In genomic region chr14:50813544-50813863, GRCh38 we compare ENCODE assay signal across 12 cellular contexts. TPM values are rescaled to one million over a fixed set of nuclear protein-coding genes. Genes with fewer than 3 reads are reported as not detected.
DNase-seq lines count a peak whose midpoint lies in the region; ATAC-seq and TF ChIP-seq lines count a peak whose summit lies in the region.
"Had no signal": no experiment of that assay in that cellular context is flagged by ENCODE, and none has a peak within 500 bp of the region (broad histone marks: within the 10 kb centered on the region; RNA-seq: fewer than 3 reads in every experiment).

No MANE protein-coding gene starts in this region.

- 82% methylated on average over 2 of the region's 2 CpGs for WGBS in hepatocyte (ENCODE audit: low lambda C conversion rate, missing lambda C conversion rate)
- 71 to 78% methylated on average over 2 of the region's 2 CpGs for WGBS in thyroid gland, 2 donors

- H3K27ac ChIP-seq in hepatocyte (no peak overlapping the region), thyroid gland (no peak overlapping the region)
- H3K27ac ChIP-seq: parathyroid adenoma had no signal

- H3K36me3 ChIP-seq in hepatocyte (replicated peaks; ENCODE audit: insufficient read depth, low read depth) (no peaks in the 10 kb centered on the region), thyroid gland (no peaks in the 10 kb centered on the region)

- H3K4me1 Mint-ChIP-seq in activated T-cell treated with anti-CD3 and anti-CD28 coated beads, Interleukin-2, amount 50 U/mL, for 4 hours (ENCODE audit: low read depth), result peaks cover 56% of the 10 kb centered on the region
- peaks cover 33% of the 10 kb centered on the region for H3K4me1 Mint-ChIP-seq in activated T-helper 1 cell treated with anti-CD3 and anti-CD28 coated beads, Interleukin-12 subunit alpha, Interleukin-12 subunit beta, Interleukin-2, Interleukin-4 antibody, amounts not matched to agents 30 ng/mL and 10 ng/mL and 1 ng/mL, durations not matched to agents 14 hours and 24 hours and 36 hours (ENCODE audit: low read depth)

- H3K4me3 ChIP-seq in hepatocyte (no peak overlapping the region), thyroid gland (replicated peaks in 1 of 3) (no peak overlapping the region)

- H4K20me1 ChIP-seq in hepatocyte (ENCODE audit: insufficient read depth, poor library complexity, severe bottlenecking), result no peaks in the 10 kb centered on the region

- H3K9me3 Mint-ChIP-seq in activated T-cell treated with anti-CD3 and anti-CD28 coated beads, Interleukin-2, amount 50 U/mL, for 4 hours, result peaks cover 6% of the 10 kb centered on the region
- peaks cover 8% of the 10 kb centered on the region for H3K9me3 Mint-ChIP-seq in activated T-helper 1 cell treated with anti-CD3 and anti-CD28 coated beads, Interleukin-12 subunit alpha, Interleukin-12 subunit beta, Interleukin-2, Interleukin-4 antibody, amounts not matched to agents 30 ng/mL and 10 ng/mL and 1 ng/mL, durations not matched to agents 14 hours and 24 hours and 36 hours

- H3K4me1 ChIP-seq in hepatocyte (ENCODE audit: insufficient read depth) (no peaks in the 10 kb centered on the region), thyroid gland (no peaks in the 10 kb centered on the region)
- H3K4me1 ChIP-seq: parathyroid adenoma had no signal

- H3K36me3 Mint-ChIP-seq in activated T-cell treated with anti-CD3 and anti-CD28 coated beads, Interleukin-2, amount 50 U/mL, for 4 hours (ENCODE audit: insufficient read depth), result peaks cover 14% of the 10 kb centered on the region
- H3K36me3 Mint-ChIP-seq in activated T-helper 1 cell treated with anti-CD3 and anti-CD28 coated beads, Interleukin-12 subunit alpha, Interleukin-12 subunit beta, Interleukin-2, Interleukin-4 antibody, amounts not matched to agents 30 ng/mL and 10 ng/mL and 1 ng/mL, durations not matched to agents 14 hours and 24 hours and 36 hours (ENCODE audit: low read depth), result peaks cover 14% of the 10 kb centered on the region

- peak; percentile 62 to 78 for ATAC-seq in activated T-cell treated with anti-CD3 and anti-CD28 coated beads, Interleukin-2, amount 50 U/mL, for 4 hours
- ATAC-seq in HG03354 (IDR thresholded peaks at IDR 0.05; ENCODE audit: poor library complexity, severe bottlenecking, unreplicated experiment), result peak; percentile 71
- peak; percentile 63 for ATAC-seq in stimulated activated naive CD8-positive, alpha-beta T cell treated with anti-CD3 and anti-CD28 coated beads, Interleukin-15, Interleukin-2, amounts not matched to agents 100 U/mL and 50 U/mL, for 24 hours

- H3K9me2 ChIP-seq in hepatocyte (replicated peaks; ENCODE audit: insufficient read depth), result no peaks in the 10 kb centered on the region

- H2AFZ ChIP-seq in hepatocyte, result no peak overlapping the region
- H2AFZ ChIP-seq: parathyroid adenoma had no signal

- H3K4me2 ChIP-seq in hepatocyte, result no peak overlapping the region

- H3K4me3 Mint-ChIP-seq in activated T-cell treated with anti-CD3 and anti-CD28 coated beads, Interleukin-2, amount 50 U/mL, for 4 hours, result peak overlapping the region; percentile 69
- peak overlapping the region; percentile 35 for H3K4me3 Mint-ChIP-seq in activated T-helper 1 cell treated with anti-CD3 and anti-CD28 coated beads, Interleukin-12 subunit alpha, Interleukin-12 subunit beta, Interleukin-2, Interleukin-4 antibody, amounts not matched to agents 30 ng/mL and 10 ng/mL and 1 ng/mL, durations not matched to agents 14 hours and 24 hours and 36 hours
- H3K4me3 Mint-ChIP-seq: H9 had no signal

- TF ChIP-seq POLR2A in thyroid gland (IDR thresholded peaks at IDR 0.05), result no peak

- intact Hi-C loops in activated T-helper 1 cell treated with anti-CD3 and anti-CD28 coated beads, Interleukin-12 subunit alpha, Interleukin-12 subunit beta, Interleukin-2, Interleukin-4 antibody, amounts not matched to agents 30 ng/mL and 10 ng/mL and 1 ng/mL, durations not matched to agents 14 hours and 24 hours and 36 hours (cut with micrococcal nuclease), result loop anchor here (1.0 to 2.0 kb wide), 3 partner anchors 9 to 27 kb away; partner anchors contain the start of gene NIN
- intact Hi-C loops in thyroid gland (cut with DNase I), result no loop called here

- no peaks in the 10 kb centered on the region for H3K27me3 ChIP-seq in hepatocyte
- no peaks in the 10 kb centered on the region for H3K27me3 ChIP-seq in thyroid gland
- H3K27me3 ChIP-seq: esophagus squamous epithelium had no signal

- peaks cover 4% of the 10 kb centered on the region for H3K79me2 ChIP-seq in hepatocyte

- H3K9me3 ChIP-seq in hepatocyte (ENCODE audit: low read depth) (no peaks in the 10 kb centered on the region), thyroid gland (no peaks in the 10 kb centered on the region)

- no peaks in the 10 kb centered on the region for H3K27me3 Mint-ChIP-seq in activated T-cell treated with anti-CD3 and anti-CD28 coated beads, Interleukin-2, amount 50 U/mL, for 4 hours (ENCODE audit: low read depth)
- H3K27me3 Mint-ChIP-seq in activated T-helper 1 cell treated with anti-CD3 and anti-CD28 coated beads, Interleukin-12 subunit alpha, Interleukin-12 subunit beta, Interleukin-2, Interleukin-4 antibody, amounts not matched to agents 30 ng/mL and 10 ng/mL and 1 ng/mL, durations not matched to agents 14 hours and 24 hours and 36 hours (ENCODE audit: insufficient read depth), result no peaks in the 10 kb centered on the region

- TF ChIP-seq CTCF in hepatocyte (IDR thresholded peaks at IDR 0.05; ENCODE audit: poor library complexity) (no peak), thyroid gland (IDR thresholded peaks at IDR 0.05) (no peak)

- no peak for DNase-seq in activated T-cell treated with anti-CD3 and anti-CD28 coated beads, Interleukin-2, amount 50 U/mL, for 4 hours
- no peak for DNase-seq in activated T-cell treated with anti-CD3 and anti-CD28 coated beads for 4 hours
- no peak for DNase-seq in activated T-helper 1 cell treated with anti-CD3 and anti-CD28 coated beads, Interleukin-12 subunit alpha, Interleukin-12 subunit beta, Interleukin-2, Interleukin-4 antibody, amounts not matched to agents 30 ng/mL and 10 ng/mL and 1 ng/mL, durations not matched to agents 14 hours and 24 hours and 36 hours (ENCODE audit: low spot score)
- DNase-seq in stimulated activated naive CD8-positive, alpha-beta T cell treated with anti-CD3 and anti-CD28 coated beads, Interleukin-15, Interleukin-2, amounts not matched to agents 100 U/mL and 50 U/mL, for 24 hours, result no peak
- no peak for DNase-seq in hepatocyte (ENCODE audit: low spot score)
- DNase-seq in thyroid gland, result no peak
- DNase-seq in superior temporal gyrus (ENCODE audit: extremely low spot score), result no peak
- DNase-seq: esophagus squamous epithelium, H9 had no signal

- H3K27ac Mint-ChIP-seq in activated T-helper 1 cell treated with anti-CD3 and anti-CD28 coated beads, Interleukin-12 subunit alpha, Interleukin-12 subunit beta, Interleukin-2, Interleukin-4 antibody, amounts not matched to agents 30 ng/mL and 10 ng/mL and 1 ng/mL, durations not matched to agents 14 hours and 24 hours and 36 hours, result peak overlapping the region; percentile 72

RNA-seq across cellular contexts. Expression of gene NIN, which starts 17.5 kb away (rescaled TPM):
- 10 to 100 TPM; 43.9 to 50.2 (median 46.5) TPM for total RNA-seq in activated T-cell treated with anti-CD3 and anti-CD28 coated beads, Interleukin-2, amount 50 U/mL, for 4 hours
- total RNA-seq in activated T-helper 1 cell treated with anti-CD3 and anti-CD28 coated beads, Interleukin-12 subunit alpha, Interleukin-12 subunit beta, Interleukin-2, Interleukin-4 antibody, amounts not matched to agents 30 ng/mL and 10 ng/mL and 1 ng/mL, durations not matched to agents 14 hours and 24 hours and 36 hours, result 39.9 and 43.3 TPM in 2 replicates
- total RNA-seq in hepatocyte (9.9 and 11.6 TPM in 2 replicates), thyroid gland (10 to 100 TPM; 22.3 to 25.5 (median 22.5) TPM)
- 4.2 and 7.3 TPM in 2 replicates for polyA plus RNA-seq in hepatocyte

RNA-seq across cellular contexts. Expression of gene ABHD12B, which starts 58.3 kb away (rescaled TPM):
- total RNA-seq in activated T-cell treated with anti-CD3 and anti-CD28 coated beads, Interleukin-2, amount 50 U/mL, for 4 hours, result not detected
- total RNA-seq in activated T-helper 1 cell treated with anti-CD3 and anti-CD28 coated beads, Interleukin-12 subunit alpha, Interleukin-12 subunit beta, Interleukin-2, Interleukin-4 antibody, amounts not matched to agents 30 ng/mL and 10 ng/mL and 1 ng/mL, durations not matched to agents 14 hours and 24 hours and 36 hours, result not detected in 2 replicates
- total RNA-seq in hepatocyte (not detected in 2 replicates), thyroid gland (under 1 TPM in 1 of 4 donors, not detected in 3; 0.11 TPM)
- polyA plus RNA-seq in hepatocyte, result not detected in 2 replicates
- total RNA-seq: NCI-H460 had no signal
